In the genomic region with DNA sequence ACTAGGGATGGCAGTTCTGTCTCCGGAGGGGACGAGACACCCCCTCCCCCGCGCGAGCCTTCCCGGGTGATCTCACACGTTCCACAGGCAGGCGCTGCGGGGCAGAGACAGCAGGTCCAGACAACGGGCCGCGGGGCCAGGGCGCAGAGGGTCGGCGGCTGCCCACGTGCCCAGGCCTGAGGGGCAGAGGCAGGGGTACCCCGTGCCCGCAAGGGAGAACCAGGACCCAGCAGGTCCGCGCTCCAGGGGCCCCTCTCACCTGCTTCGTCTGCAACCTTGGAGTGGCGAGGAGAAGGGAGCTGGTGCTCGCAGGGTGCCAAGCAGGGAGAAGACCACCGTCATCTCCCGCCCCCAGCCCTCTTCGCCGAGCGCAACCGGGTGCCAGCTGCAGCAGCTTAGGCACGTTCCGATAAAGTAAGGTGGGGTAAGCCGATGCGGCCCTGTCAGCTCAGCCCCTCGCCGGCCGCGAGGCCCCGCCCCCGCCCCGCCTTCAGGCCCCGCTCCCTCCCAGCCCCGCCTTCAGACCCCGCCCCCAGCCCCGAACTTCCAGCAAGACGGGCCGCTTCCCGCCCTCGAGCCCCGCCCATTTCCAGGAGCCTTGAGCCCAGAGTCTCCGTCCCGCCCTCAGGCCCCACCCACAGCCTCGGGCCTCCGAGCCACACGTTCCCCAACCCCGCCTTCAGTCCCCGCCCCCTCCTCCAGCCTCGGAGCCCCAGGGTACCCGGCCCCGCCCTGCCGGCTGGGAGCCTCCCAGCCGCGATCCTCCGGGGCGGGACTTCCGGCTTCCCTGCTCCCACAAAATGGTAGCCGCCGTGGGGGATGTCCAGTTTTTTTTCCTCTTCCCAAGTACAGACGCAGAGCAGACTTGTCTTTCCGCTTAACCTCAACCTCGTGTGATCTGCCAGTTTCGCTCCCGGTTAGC, we compare ENCODE assay signal across 8 cellular contexts. TPM values are rescaled to one million over a fixed set of nuclear protein-coding genes. Genes with fewer than 3 reads are reported as not detected.
DNase-seq lines count a peak whose midpoint lies in the region; ATAC-seq and TF ChIP-seq lines count a peak whose summit lies in the region.

A gene with protein sequence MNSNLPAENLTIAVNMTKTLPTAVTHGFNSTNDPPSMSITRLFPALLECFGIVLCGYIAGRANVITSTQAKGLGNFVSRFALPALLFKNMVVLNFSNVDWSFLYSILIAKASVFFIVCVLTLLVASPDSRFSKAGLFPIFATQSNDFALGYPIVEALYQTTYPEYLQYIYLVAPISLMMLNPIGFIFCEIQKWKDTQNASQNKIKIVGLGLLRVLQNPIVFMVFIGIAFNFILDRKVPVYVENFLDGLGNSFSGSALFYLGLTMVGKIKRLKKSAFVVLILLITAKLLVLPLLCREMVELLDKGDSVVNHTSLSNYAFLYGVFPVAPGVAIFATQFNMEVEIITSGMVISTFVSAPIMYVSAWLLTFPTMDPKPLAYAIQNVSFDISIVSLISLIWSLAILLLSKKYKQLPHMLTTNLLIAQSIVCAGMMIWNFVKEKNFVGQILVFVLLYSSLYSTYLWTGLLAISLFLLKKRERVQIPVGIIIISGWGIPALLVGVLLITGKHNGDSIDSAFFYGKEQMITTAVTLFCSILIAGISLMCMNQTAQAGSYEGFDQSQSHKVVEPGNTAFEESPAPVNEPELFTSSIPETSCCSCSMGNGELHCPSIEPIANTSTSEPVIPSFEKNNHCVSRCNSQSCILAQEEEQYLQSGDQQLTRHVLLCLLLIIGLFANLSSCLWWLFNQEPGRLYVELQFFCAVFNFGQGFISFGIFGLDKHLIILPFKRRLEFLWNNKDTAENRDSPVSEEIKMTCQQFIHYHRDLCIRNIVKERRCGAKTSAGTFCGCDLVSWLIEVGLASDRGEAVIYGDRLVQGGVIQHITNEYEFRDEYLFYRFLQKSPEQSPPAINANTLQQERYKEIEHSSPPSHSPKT (minus strand): TSS at position 416 of the 922 bp plus-strand sequence. CDS start 5,073 bp downstream, outside the sequence.

- TF ChIP-seq POLR2A in erythroblast (IDR thresholded peaks at IDR 0.05; ENCODE audit: low read length) = peak; percentile 66

- H3K4me3 ChIP-seq in mucosa of rectum (ENCODE audit: low read length in 2 of 2) = peak within 1 kb of the TSS; percentile 89 to 95

- peaks cover 6 to 7% of the 10 kb centered on the region in 2 donors for H3K4me1 ChIP-seq in mucosa of rectum (ENCODE audit: control insufficient read depth in 2 of 2, insufficient read depth in 2 of 2, low read length in 2 of 2)

- peak within 1 kb of the TSS; percentile 93 to 98 (median 97) for H3K4me3 Mint-ChIP-seq in IgD-negative memory B cell

- H3K36me3 Mint-ChIP-seq in IgD-negative memory B cell = peaks cover under 1% of the 10 kb centered on the region

- DNase-seq in DMS153 (lab: John Stamatoyannopoulos, UW) = peak; percentile 92
- DNase-seq in OCI-M2 (lab: John Stamatoyannopoulos, UW; ENCODE audit: unreplicated experiment) = peak; percentile 36
- peak; percentile 99 for DNase-seq in activated T-cell treated with anti-CD3 and anti-CD28 coated beads for 48 hours (ENCODE audit: low read depth)
- DNase-seq in erythroblast (lab: John Stamatoyannopoulos, UW) = peak; percentile 98 to 99
- peak; percentile 91 to 98 for DNase-seq in stimulated activated CD8-positive, alpha-beta memory T cell treated with anti-CD3 and anti-CD28 coated beads, Interleukin-4, amount 100 ng/mL, for 4 hours (ENCODE audit: low read depth in 2 of 2, low spot score in 1 of 2)

- H3K27me3 ChIP-seq in mucosa of rectum (ENCODE audit: control insufficient read depth in 2 of 2, insufficient read depth in 2 of 2, low read length in 2 of 2) = no peaks in the 10 kb centered on the region

- H3K27ac Mint-ChIP-seq in IgD-negative memory B cell = peak within 1 kb of the TSS; percentile 83 to 99 (median 95)

- H3K9ac ChIP-seq in mucosa of rectum (ENCODE audit: low read depth in 1 of 2, low read length in 2 of 2) = peak within 1 kb of the TSS; percentile 75 to 85

- no peaks in the 10 kb centered on the region for H3K9me3 ChIP-seq in mucosa of rectum (ENCODE audit: control insufficient read depth in 2 of 2, low read length in 2 of 2)

- H3K27ac ChIP-seq in mucosa of rectum (ENCODE audit: low read depth in 2 of 2, low read length in 2 of 2) = peak within 1 kb of the TSS; percentile 78 to 81

- ATAC-seq in GM21529 (IDR thresholded peaks at IDR 0.05; ENCODE audit: unreplicated experiment) = peak; percentile 85

- peaks cover 0 to 5% of the 10 kb centered on the region in 2 donors for H3K36me3 ChIP-seq in mucosa of rectum (ENCODE audit: control insufficient read depth in 2 of 2, insufficient read depth in 2 of 2, low read length in 2 of 2)

- H3K4me1 Mint-ChIP-seq in IgD-negative memory B cell = peaks cover 28 to 34% (median 34%) of the 10 kb centered on the region in 3 donors

- peaks cover 3% of the 10 kb centered on the region for H3K27me3 Mint-ChIP-seq in IgD-negative memory B cell

- no peaks in the 10 kb centered on the region for H3K9me3 Mint-ChIP-seq in IgD-negative memory B cell

RNA-seq across cellular contexts. Expression of the gene that starts here (rescaled TPM):
- polyA plus RNA-seq in IgD-negative memory B cell = 1.6 TPM

Comparison
In these comparisons a context has a peak if more than half of its experiments do, and no peak if none do; other contexts are left out.
1. Peak in every context shown above with its lines: DNase-seq, ATAC-seq, H3K4me3 ChIP-seq and H3K27ac ChIP-seq.
2. DNase-seq: peak in every context shown above with its lines; median percentile 99 in activated T-cell treated with anti-CD3 and anti-CD28 coated beads for 48 hours; 98 in erythroblast; 94 in stimulated activated CD8-positive, alpha-beta memory T cell treated with anti-CD3 and anti-CD28 coated beads, Interleukin-4, amount 100 ng/mL, for 4 hours; 92 in DMS153; 36 in OCI-M2.